ENCODE assay signal across 8 cellular contexts in the genomic region with DNA sequence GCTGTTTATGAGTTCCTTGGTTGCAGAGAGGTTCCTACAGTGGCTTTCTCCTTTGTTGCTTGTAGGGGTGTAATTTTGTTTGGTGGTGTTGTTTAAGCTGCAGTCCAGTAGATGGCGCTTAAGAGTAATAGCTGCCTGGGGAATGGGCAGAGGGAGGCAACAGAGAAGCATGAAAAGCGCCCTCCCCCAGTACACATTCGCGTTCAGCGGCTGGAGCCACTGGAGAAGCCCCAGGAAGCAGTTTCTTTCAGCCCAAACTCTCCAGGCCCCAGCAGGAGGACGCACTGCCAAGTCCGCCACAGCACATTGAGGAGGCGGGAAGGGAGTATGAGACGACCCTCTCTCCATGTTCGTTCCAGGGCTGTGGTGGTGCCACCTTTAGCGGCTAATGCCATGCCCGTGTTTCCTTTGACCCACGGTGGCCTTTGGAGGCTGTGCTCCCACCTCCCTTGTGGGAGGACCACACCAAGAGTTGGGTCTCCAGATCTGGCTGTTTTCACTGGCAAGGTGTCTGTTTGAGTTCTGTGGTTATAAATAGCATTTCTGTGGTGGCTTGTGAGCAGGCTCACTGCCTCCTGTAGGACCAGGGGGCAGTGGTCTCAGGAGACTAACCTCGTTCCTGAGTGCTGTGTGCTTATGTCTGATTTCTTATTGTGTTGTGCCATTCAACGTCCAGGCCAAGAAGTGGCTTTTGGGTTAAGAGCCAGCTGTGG.
A peak's percentile ranks its signal among the peaks of the same experiment; 100 is the strongest.
DNase-seq lines count a peak whose midpoint lies in the region; ATAC-seq and TF ChIP-seq lines count a peak whose summit lies in the region.

No MANE protein-coding gene starts in this region.

- H3K27ac Mint-ChIP-seq in osteocyte (ENCODE audit: unreplicated experiment): peak overlapping the region; percentile 16

- no peak overlapping the region for H3K9ac ChIP-seq in fibroblast of lung (ENCODE audit: insufficient read depth, low read length)

- ATAC-seq in HG03139 (IDR thresholded peaks at IDR 0.05; ENCODE audit: unreplicated experiment) (peak; percentile 37), SK-N-SH treated with all-trans-retinoic acid at 6 μM for 48 hours (peak; percentile 91), GM18861 (IDR thresholded peaks at IDR 0.05; ENCODE audit: unreplicated experiment) (no peak), GM18519 (IDR thresholded peaks at IDR 0.05; ENCODE audit: low FRiP score, unreplicated experiment) (no peak)

- H3K9me3 Mint-ChIP-seq in osteocyte (ENCODE audit: unreplicated experiment): peaks cover 1% of the 10 kb centered on the region

- H3K9me3 ChIP-seq in fibroblast of lung (ENCODE audit: control insufficient read depth, insufficient read depth, low read depth, low read length): no peaks in the 10 kb centered on the region

- no peaks in the 10 kb centered on the region for H3K36me3 ChIP-seq in fibroblast of lung (ENCODE audit: control insufficient read depth, insufficient read depth, low read length)

- no peaks in the 10 kb centered on the region for H3K4me1 ChIP-seq in fibroblast of lung (ENCODE audit: control insufficient read depth, extremely low read depth, insufficient read depth, low read length)

- H3K27me3 ChIP-seq in fibroblast of lung (ENCODE audit: control insufficient read depth, insufficient read depth, low read length): no peaks in the 10 kb centered on the region

- DNase-seq in NCI-H510A treated with DMSO at 0.1 percent for 48 hours (lab: John Stamatoyannopoulos, UW): peak; percentile 5
- no peak for DNase-seq in NCI-H510A (lab: John Stamatoyannopoulos, UW)
- peak; percentile 30 to 58 for DNase-seq in fibroblast of lung (ENCODE audit: low read depth in 2 of 2)
- no peak for DNase-seq in osteocyte (ENCODE audit: extremely low spot score, unreplicated experiment)

- no peak overlapping the region for H2AFZ ChIP-seq in fibroblast of lung (ENCODE audit: low read length)

- TF ChIP-seq CTCF in fibroblast of lung (conservative IDR thresholded peaks at IDR 0.05 in 1 of 2, IDR thresholded peaks at IDR 0.05 in 1 of 2; ENCODE audit: low read depth in 1 of 2, low read length in 2 of 2) (peak; percentile 60 to 80), osteocyte (IDR thresholded peaks at IDR 0.05) (peak; percentile 67)

- H3K36me3 Mint-ChIP-seq in osteocyte (ENCODE audit: unreplicated experiment): peaks cover 28% of the 10 kb centered on the region

- peaks cover 35% of the 10 kb centered on the region for H3K4me1 Mint-ChIP-seq in osteocyte (ENCODE audit: unreplicated experiment)

- H3K4me3 Mint-ChIP-seq in osteocyte (ENCODE audit: unreplicated experiment): no peak overlapping the region

- H3K27ac ChIP-seq in fibroblast of lung (ENCODE audit: insufficient read depth, low read length): no peak overlapping the region

- H3K79me2 ChIP-seq in fibroblast of lung (ENCODE audit: control insufficient read depth, insufficient read depth, low read length): peaks cover 6% of the 10 kb centered on the region

- H3K27me3 Mint-ChIP-seq in osteocyte (ENCODE audit: unreplicated experiment): no peaks in the 10 kb centered on the region

- H3K4me3 ChIP-seq in fibroblast of lung (replicated peaks in 1 of 4; ENCODE audit: control extremely low read depth in 1 of 4, insufficient read depth in 1 of 4, low read depth in 3 of 4, low read length in 4 of 4): no peak overlapping the region

- H3K4me2 ChIP-seq in fibroblast of lung (ENCODE audit: extremely low read depth, insufficient read depth, low read length): no peak overlapping the region

- H4K20me1 ChIP-seq in fibroblast of lung (ENCODE audit: control insufficient read depth, extremely low read depth, insufficient read depth, low read length): no peaks in the 10 kb centered on the region

TF ChIP-seq in SK-N-SH treated with all-trans-retinoic acid at 6 μM for 48 hours, 23 proteins besides CTCF, POLR2A, EP300 and RAD21:
- no peak for TF ChIP-seq ZNF565 (CRISPR knock-in tag; conservative IDR thresholded peaks at IDR 0.05; ENCODE audit: low read depth)
- TF ChIP-seq POU6F1 (CRISPR knock-in tag; IDR thresholded peaks at IDR 0.05; ENCODE audit: borderline replicate concordance, low read depth): no peak
- no peak for TF ChIP-seq BACH2 (CRISPR knock-in tag; IDR thresholded peaks at IDR 0.05; ENCODE audit: borderline replicate concordance)
- no peak for TF ChIP-seq ISL1 (CRISPR knock-in tag; IDR thresholded peaks at IDR 0.05)
- TF ChIP-seq ZNF70 (CRISPR knock-in tag; IDR thresholded peaks at IDR 0.05): no peak
- TF ChIP-seq SNAI2 (CRISPR knock-in tag; IDR thresholded peaks at IDR 0.05): no peak
- no peak for TF ChIP-seq OSR1 (CRISPR knock-in tag; IDR thresholded peaks at IDR 0.05)
- no peak for TF ChIP-seq RARB (CRISPR knock-in tag; IDR thresholded peaks at IDR 0.05)
- TF ChIP-seq CREB5 (CRISPR knock-in tag; IDR thresholded peaks at IDR 0.05; ENCODE audit: low read depth): no peak
- TF ChIP-seq ZC3H10 (CRISPR knock-in tag; IDR thresholded peaks at IDR 0.05): no peak
- TF ChIP-seq, protein P1, sequence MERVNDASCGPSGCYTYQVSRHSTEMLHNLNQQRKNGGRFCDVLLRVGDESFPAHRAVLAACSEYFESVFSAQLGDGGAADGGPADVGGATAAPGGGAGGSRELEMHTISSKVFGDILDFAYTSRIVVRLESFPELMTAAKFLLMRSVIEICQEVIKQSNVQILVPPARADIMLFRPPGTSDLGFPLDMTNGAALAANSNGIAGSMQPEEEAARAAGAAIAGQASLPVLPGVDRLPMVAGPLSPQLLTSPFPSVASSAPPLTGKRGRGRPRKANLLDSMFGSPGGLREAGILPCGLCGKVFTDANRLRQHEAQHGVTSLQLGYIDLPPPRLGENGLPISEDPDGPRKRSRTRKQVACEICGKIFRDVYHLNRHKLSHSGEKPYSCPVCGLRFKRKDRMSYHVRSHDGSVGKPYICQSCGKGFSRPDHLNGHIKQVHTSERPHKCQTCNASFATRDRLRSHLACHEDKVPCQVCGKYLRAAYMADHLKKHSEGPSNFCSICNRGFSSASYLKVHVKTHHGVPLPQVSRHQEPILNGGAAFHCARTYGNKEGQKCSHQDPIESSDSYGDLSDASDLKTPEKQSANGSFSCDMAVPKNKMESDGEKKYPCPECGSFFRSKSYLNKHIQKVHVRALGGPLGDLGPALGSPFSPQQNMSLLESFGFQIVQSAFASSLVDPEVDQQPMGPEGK (CRISPR knock-in tag; IDR thresholded peaks at IDR 0.05; ENCODE audit: borderline replicate concordance): no peak
- TF ChIP-seq ZNF8 (CRISPR knock-in tag; IDR thresholded peaks at IDR 0.05): no peak
TF ChIP-seq in SK-N-SH treated with all-trans-retinoic acid at 6 μM for 48 hours: peak in this region for 0.

Comparison
In these comparisons a context has a peak if more than half of its experiments do, and no peak if none do; other contexts are left out.
1. DNase-seq: peak in NCI-H510A treated with DMSO at 0.1 percent for 48 hours (single experiment) and fibroblast of lung (2 of 2); none in NCI-H510A (single experiment) and osteocyte (single experiment).
2. ATAC-seq: peak in HG03139 (single experiment) and SK-N-SH treated with all-trans-retinoic acid at 6 μM for 48 hours (single experiment); none in GM18861 (single experiment) and GM18519 (single experiment).